In genomic region chr11:68008381-68009337, GRCh38 we compare ENCODE assay signal across 8 cellular contexts. TPM values are rescaled to one million over a fixed set of nuclear protein-coding genes. Genes with fewer than 3 reads are reported as not detected.
DNase-seq lines count a peak whose midpoint lies in the region; ATAC-seq, FAIRE-seq and TF ChIP-seq lines count a peak whose summit lies in the region.

No MANE protein-coding gene starts in this region.

- no peak for TF ChIP-seq EP300 in transverse colon (IDR thresholded peaks at IDR 0.05; ENCODE audit: low read depth)

- H3K4me3 ChIP-seq in left lung (peak overlapping the region in 1 of 2 donors; percentile 52), transverse colon (no peak overlapping the region)

- no peaks in the 10 kb centered on the region for H3K27me3 ChIP-seq in left lung
- H3K27me3 ChIP-seq in transverse colon: no peaks in the 10 kb centered on the region

- POLR2A ChIA-PET in RWPE1 (lab: Yijun Ruan, JAX; ENCODE audit: low non-redundant PET): no interaction called here

- no peak for FAIRE-seq in frontal cortex (lab: Jason Lieb, UNC)

- intact Hi-C loops in left lung (cut with DNase I): no loop called here
- intact Hi-C loops in transverse colon (cut with DNase I; ENCODE audit: low total_unique reads): loop anchor here (10.0 kb wide), 1 partner anchor 196 kb away; no protein-coding TSS in a partner anchor

- H3K27ac ChIP-seq in RWPE1 (peak overlapping the region; percentile 99), left lung (peak overlapping the region; percentile 93 to 96), transverse colon (peak overlapping the region; percentile 87 to 96 (median 92))

- in situ Hi-C loops in transverse colon (cut with MboI; ENCODE audit: low pct_ligation_motif_present in 1 of 4, low pct_unique_long_range_greater_than_20kb in 1 of 4, low sequenced_read_pairs in 3 of 4): no loop called here

- TF ChIP-seq POLR2A in transverse colon (IDR thresholded peaks at IDR 0.05): no peak

- DNase-seq in NOMO-1 (lab: John Stamatoyannopoulos, UW; ENCODE audit: unreplicated experiment in 2 of 2): peak; percentile 12 to 32
- no peak for DNase-seq in NOMO-1 treated with dmso at 0.1 percent for 144 hours (lab: John Stamatoyannopoulos, UW; ENCODE audit: unreplicated experiment)
- no peak for DNase-seq in RWPE1 (ENCODE audit: low spot score)
- peak; percentile 66 to 85 for DNase-seq in left lung
- peak; percentile 73 for DNase-seq in transverse colon
- no peak for DNase-seq in frontal cortex (ENCODE audit: low spot score in 2 of 2)
- DNase-seq in OCI-M2 (lab: John Stamatoyannopoulos, UW; ENCODE audit: unreplicated experiment): no peak
- DNase-seq in T1000 (lab: John Stamatoyannopoulos, UW): no peak

- no peaks in the 10 kb centered on the region for H3K9me3 ChIP-seq in left lung
- no peaks in the 10 kb centered on the region for H3K9me3 ChIP-seq in transverse colon

- H3K4me1 ChIP-seq in left lung: peaks cover 30 to 71% of the 10 kb centered on the region in 2 donors
- peaks cover 29 to 49% (median 39%) of the 10 kb centered on the region in 4 donors for H3K4me1 ChIP-seq in transverse colon

- H3K36me3 ChIP-seq in left lung (no peaks in the 10 kb centered on the region), transverse colon (no peaks in the 10 kb centered on the region)

- CTCF ChIA-PET in RWPE1 (lab: Yijun Ruan, JAX): interaction anchor here (0.7 kb wide), 2 partner anchors 16 to 198 kb away, joined by 4 to 15 read pairs; no protein-coding TSS in a partner anchor

- 51% methylated on average over 23 of the region's 27 CpGs; no CpG with 5 or more reads in 1 of the 2 donors for WGBS in transverse colon (ENCODE audit: low coverage in 1 of 2), 2 donors

- TF ChIP-seq CTCF in RWPE1 (conservative IDR thresholded peaks at IDR 0.05; ENCODE audit: low read depth): no peak
- no peak for TF ChIP-seq CTCF in left lung (IDR thresholded peaks at IDR 0.05)
- no peak for TF ChIP-seq CTCF in transverse colon (IDR thresholded peaks at IDR 0.05)

- ATAC-seq in left lung: no peak

RNA-seq across cellular contexts. Expression of gene ALDH3B1, which starts 1.5 kb away (rescaled TPM):
- 10 to 100 TPM; 59.3 to 87.1 TPM for total RNA-seq in left lung
- 10 to 100 TPM; 12.1 to 14.9 (median 13.5) TPM for total RNA-seq in transverse colon
- 0.41 TPM for total RNA-seq in frontal cortex

RNA-seq across cellular contexts. Expression of gene UNC93B1, which starts 4.8 kb away (rescaled TPM):
- total RNA-seq in left lung (10 to 100 TPM; 52.5 to 98.9 TPM), transverse colon (10 to 100 TPM; 32.2 to 67.7 (median 54.7) TPM), frontal cortex (2.9 TPM)

RNA-seq across cellular contexts. Expression of gene NDUFS8, which starts 21.8 kb away (rescaled TPM):
- total RNA-seq in left lung (100 to 1,000 TPM; 148 to 151 TPM), transverse colon (100 to 1,000 TPM; 155 to 226 (median 188) TPM), frontal cortex (48.5 TPM)

RNA-seq across cellular contexts. Expression of gene TCIRG1, which starts 30.2 kb away (rescaled TPM):
- total RNA-seq in left lung (100 to 1,000 TPM; 191 to 323 TPM), transverse colon (100 to 1,000 TPM; 260 to 697 (median 380) TPM), frontal cortex (2.4 TPM)

Comparison
In these comparisons a context has a peak if more than half of its experiments do, and no peak if none do; other contexts are left out.
1. DNase-seq: peak in NOMO-1 (2 of 2), left lung (2 of 2) and transverse colon (single experiment); none in NOMO-1 treated with dmso at 0.1 percent for 144 hours (single experiment), RWPE1 (single experiment), frontal cortex (0 of 2), OCI-M2 (single experiment) and T1000 (single experiment).
2. Peak in every context shown above with its lines, with median percentiles within 50 percentile points of each other: H3K27ac ChIP-seq.